In the genomic region with DNA sequence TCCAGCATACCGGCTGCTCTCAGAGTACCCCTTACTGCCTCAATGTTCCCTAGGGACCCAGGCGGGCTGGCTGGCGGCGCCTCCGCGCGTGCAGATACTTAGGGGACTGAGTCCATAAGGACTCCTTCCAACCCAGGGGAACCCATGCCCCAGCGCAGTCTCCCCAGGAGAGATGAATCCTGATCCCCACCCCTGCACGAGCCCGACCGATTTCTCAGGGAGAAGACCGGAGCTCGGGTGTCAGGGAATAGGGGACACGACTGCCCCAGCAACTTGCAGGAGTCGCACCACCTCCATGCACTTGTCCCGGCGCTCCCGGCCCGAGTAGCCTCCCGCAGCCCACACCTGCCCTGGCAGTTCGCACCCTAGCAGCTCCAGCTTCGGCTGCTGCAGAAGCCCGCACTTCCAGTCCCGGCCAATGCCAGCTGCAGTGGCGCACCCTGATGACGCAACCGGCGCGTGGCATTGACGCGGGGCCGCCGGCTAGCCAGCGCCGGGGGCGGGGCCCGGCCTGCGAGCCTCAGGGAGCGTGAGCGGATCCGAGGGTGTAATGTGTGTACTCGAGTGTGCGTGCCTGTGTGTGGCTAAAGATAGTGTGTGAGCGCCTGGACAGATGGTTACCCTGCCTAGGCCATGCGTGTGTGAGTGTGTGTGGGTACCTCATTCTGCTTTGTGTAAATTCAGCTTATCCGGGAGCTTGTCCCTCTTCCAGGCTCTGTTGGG, we compare ENCODE assay signal across 8 cellular contexts. TPM values are rescaled to one million over a fixed set of nuclear protein-coding genes. Genes with fewer than 3 reads are reported as not detected.
A peak's percentile ranks its signal among the peaks of the same experiment; 100 is the strongest.
DNase-seq lines count a peak whose midpoint lies in the region; ATAC-seq and TF ChIP-seq lines count a peak whose summit lies in the region.

A gene with protein sequence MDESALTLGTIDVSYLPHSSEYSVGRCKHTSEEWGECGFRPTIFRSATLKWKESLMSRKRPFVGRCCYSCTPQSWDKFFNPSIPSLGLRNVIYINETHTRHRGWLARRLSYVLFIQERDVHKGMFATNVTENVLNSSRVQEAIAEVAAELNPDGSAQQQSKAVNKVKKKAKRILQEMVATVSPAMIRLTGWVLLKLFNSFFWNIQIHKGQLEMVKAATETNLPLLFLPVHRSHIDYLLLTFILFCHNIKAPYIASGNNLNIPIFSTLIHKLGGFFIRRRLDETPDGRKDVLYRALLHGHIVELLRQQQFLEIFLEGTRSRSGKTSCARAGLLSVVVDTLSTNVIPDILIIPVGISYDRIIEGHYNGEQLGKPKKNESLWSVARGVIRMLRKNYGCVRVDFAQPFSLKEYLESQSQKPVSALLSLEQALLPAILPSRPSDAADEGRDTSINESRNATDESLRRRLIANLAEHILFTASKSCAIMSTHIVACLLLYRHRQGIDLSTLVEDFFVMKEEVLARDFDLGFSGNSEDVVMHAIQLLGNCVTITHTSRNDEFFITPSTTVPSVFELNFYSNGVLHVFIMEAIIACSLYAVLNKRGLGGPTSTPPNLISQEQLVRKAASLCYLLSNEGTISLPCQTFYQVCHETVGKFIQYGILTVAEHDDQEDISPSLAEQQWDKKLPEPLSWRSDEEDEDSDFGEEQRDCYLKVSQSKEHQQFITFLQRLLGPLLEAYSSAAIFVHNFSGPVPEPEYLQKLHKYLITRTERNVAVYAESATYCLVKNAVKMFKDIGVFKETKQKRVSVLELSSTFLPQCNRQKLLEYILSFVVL (minus strand): TSS at position 437 of the 723 bp plus-strand sequence. CDS start 1,981 bp downstream, outside the sequence.

- no peaks in the 10 kb centered on the region for H3K36me3 ChIP-seq in hepatocyte (replicated peaks; ENCODE audit: insufficient read depth, low read depth)

- TF ChIP-seq POLR2A in GM15510 (IDR thresholded peaks at IDR 0.05; ENCODE audit: borderline replicate concordance, extremely low read depth, insufficient read length) = peak; percentile 88

- no peaks in the 10 kb centered on the region for H3K27me3 ChIP-seq in hepatocyte

- H3K79me2 ChIP-seq in hepatocyte = peaks cover 18% of the 10 kb centered on the region

- WGBS in hepatocyte (ENCODE audit: low lambda C conversion rate, missing lambda C conversion rate) = 3% methylated on average over 46 of the region's 46 CpGs

- no peaks in the 10 kb centered on the region for H3K9me2 ChIP-seq in hepatocyte (replicated peaks; ENCODE audit: insufficient read depth)

- H3K4me3 ChIP-seq in astrocyte of the cerebellum (ENCODE audit: low read depth, low read length) = peak within 1 kb of the TSS; percentile 85
- H3K4me3 ChIP-seq in hepatocyte = peak within 1 kb of the TSS; percentile 83

- H3K4me1 ChIP-seq in hepatocyte (ENCODE audit: insufficient read depth) = peaks cover 8% of the 10 kb centered on the region

- no peaks in the 10 kb centered on the region for H3K9me3 ChIP-seq in hepatocyte (ENCODE audit: low read depth)

- no peaks in the 10 kb centered on the region for H4K20me1 ChIP-seq in hepatocyte (ENCODE audit: insufficient read depth, poor library complexity, severe bottlenecking)

- H3K4me2 ChIP-seq in hepatocyte = peak within 1 kb of the TSS; percentile 80

- DNase-seq in NCI-H146 (lab: John Stamatoyannopoulos, UW) (peak; percentile 83), T-helper 22 cell (ENCODE audit: low read depth) (peak; percentile 89), astrocyte of the cerebellum (ENCODE audit: low read depth) (peak; percentile 65), hepatocyte (ENCODE audit: low spot score) (peak; percentile 97), retina (peak; percentile 99), HuH-7 (ENCODE audit: low spot score) (no peak)

- peak within 1 kb of the TSS; percentile 97 for H3K27ac ChIP-seq in hepatocyte

- ATAC-seq in HG02840 (IDR thresholded peaks at IDR 0.05; ENCODE audit: low FRiP score, unreplicated experiment) = peak; percentile 97

- in situ Hi-C loops in astrocyte of the cerebellum (cut with HindIII; ENCODE audit: low sequenced_read_pairs) = no loop called here

- TF ChIP-seq CTCF in astrocyte of the cerebellum (IDR thresholded peaks at IDR 0.05; ENCODE audit: low read depth, low read length, missing control alignments) (no peak), hepatocyte (IDR thresholded peaks at IDR 0.05; ENCODE audit: poor library complexity) (no peak)

- peak within 1 kb of the TSS; percentile 96 for H2AFZ ChIP-seq in hepatocyte

RNA-seq across cellular contexts. Expression of the gene that starts here (rescaled TPM):
- total RNA-seq in hepatocyte = 49.2 and 51.9 TPM in 2 replicates
- polyA plus RNA-seq in hepatocyte = 5.6 and 7.8 TPM in 2 replicates
